In genomic region chr6:158047120-158047518, GRCh38 we compare ENCODE assay signal across 8 cellular contexts.
DNase-seq lines count a peak whose midpoint lies in the region; FAIRE-seq and TF ChIP-seq lines count a peak whose summit lies in the region.

No MANE protein-coding gene starts in this region.

- H3K27ac ChIP-seq in kidney (ENCODE audit: low read depth in 2 of 2, low read length in 2 of 2): no peak overlapping the region

- H3K4me3 ChIP-seq in kidney (ENCODE audit: low read length in 2 of 2): no peak overlapping the region

- H3K9me3 ChIP-seq in kidney (ENCODE audit: control insufficient read depth in 1 of 2, low read length in 2 of 2): no peaks in the 10 kb centered on the region

- in situ Hi-C loops in KBM-7 (cut with MboI; ENCODE audit: low pct_unique_long_range_greater_than_20kb, low sequenced_read_pairs): no loop called here

- no peak for FAIRE-seq in kidney (lab: Jason Lieb, UNC)

- intact Hi-C loops in kidney (cut with DNase I): no loop called here

- peaks cover 0 to 3% of the 10 kb centered on the region in 2 donors for H3K4me1 ChIP-seq in kidney (ENCODE audit: control insufficient read depth in 1 of 2, insufficient read depth in 1 of 2, low read depth in 1 of 2, low read length in 2 of 2)

- peak; percentile 31 for DNase-seq in KBM-7
- peak; percentile 59 for DNase-seq in activated T-cell treated with anti-CD3 and anti-CD28 coated beads for 4 hours
- DNase-seq in kidney: peak; percentile 29
- DNase-seq in stimulated activated CD8-positive, alpha-beta memory T cell treated with anti-CD3 and anti-CD28 coated beads, Interleukin-7, amount 100 ng/mL, for 24 hours (ENCODE audit: low read depth): peak; percentile 41
- no peak for DNase-seq in midbrain (lab: John Stamatoyannopoulos, UW)
- DNase-seq in GM19238 (ENCODE audit: insufficient read length, low spot score): no peak
- no peak for DNase-seq in central memory CD4-positive, alpha-beta T cell
- no peak for DNase-seq in NCI-H82 treated with DMSO at 0.1 percent for 48 hours (lab: John Stamatoyannopoulos, UW; ENCODE audit: unreplicated experiment)

- TF ChIP-seq CTCF in kidney (IDR thresholded peaks at IDR 0.05; ENCODE audit: borderline replicate concordance, extremely low read depth, insufficient read depth): no peak

- no peaks in the 10 kb centered on the region for H3K36me3 ChIP-seq in kidney (ENCODE audit: control insufficient read depth in 1 of 2, insufficient read depth in 2 of 2, low read length in 2 of 2)

- no peak overlapping the region for H3K9ac ChIP-seq in kidney (ENCODE audit: low read length in 2 of 2)

Comparison
In these comparisons a context has a peak if more than half of its experiments do, and no peak if none do; other contexts are left out.
1. DNase-seq: peak in KBM-7 (single experiment), activated T-cell treated with anti-CD3 and anti-CD28 coated beads for 4 hours (single experiment), kidney (single experiment) and stimulated activated CD8-positive, alpha-beta memory T cell treated with anti-CD3 and anti-CD28 coated beads, Interleukin-7, amount 100 ng/mL, for 24 hours (single experiment); none in midbrain (single experiment), GM19238 (single experiment), central memory CD4-positive, alpha-beta T cell (single experiment) and NCI-H82 treated with DMSO at 0.1 percent for 48 hours (single experiment).